Comparison of ENCODE assay signal across 1 cellular context in genomic region chr1:50860702-50861101, GRCh38.
TF ChIP-seq lines count a peak whose summit lies in the region.

No MANE protein-coding gene starts in this region.

TF ChIP-seq in K562, 482 proteins besides CTCF, POLR2A, EP300 and RAD21 (continued from another document):
- TF ChIP-seq, protein P1, sequence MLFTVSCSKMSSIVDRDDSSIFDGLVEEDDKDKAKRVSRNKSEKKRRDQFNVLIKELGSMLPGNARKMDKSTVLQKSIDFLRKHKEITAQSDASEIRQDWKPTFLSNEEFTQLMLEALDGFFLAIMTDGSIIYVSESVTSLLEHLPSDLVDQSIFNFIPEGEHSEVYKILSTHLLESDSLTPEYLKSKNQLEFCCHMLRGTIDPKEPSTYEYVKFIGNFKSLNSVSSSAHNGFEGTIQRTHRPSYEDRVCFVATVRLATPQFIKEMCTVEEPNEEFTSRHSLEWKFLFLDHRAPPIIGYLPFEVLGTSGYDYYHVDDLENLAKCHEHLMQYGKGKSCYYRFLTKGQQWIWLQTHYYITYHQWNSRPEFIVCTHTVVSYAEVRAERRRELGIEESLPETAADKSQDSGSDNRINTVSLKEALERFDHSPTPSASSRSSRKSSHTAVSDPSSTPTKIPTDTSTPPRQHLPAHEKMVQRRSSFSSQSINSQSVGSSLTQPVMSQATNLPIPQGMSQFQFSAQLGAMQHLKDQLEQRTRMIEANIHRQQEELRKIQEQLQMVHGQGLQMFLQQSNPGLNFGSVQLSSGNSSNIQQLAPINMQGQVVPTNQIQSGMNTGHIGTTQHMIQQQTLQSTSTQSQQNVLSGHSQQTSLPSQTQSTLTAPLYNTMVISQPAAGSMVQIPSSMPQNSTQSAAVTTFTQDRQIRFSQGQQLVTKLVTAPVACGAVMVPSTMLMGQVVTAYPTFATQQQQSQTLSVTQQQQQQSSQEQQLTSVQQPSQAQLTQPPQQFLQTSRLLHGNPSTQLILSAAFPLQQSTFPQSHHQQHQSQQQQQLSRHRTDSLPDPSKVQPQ (CRISPR knock-in tag; IDR thresholded peaks at IDR 0.05; ENCODE audit: borderline replicate concordance), result no peak
- TF ChIP-seq THRB (CRISPR knock-in tag; conservative IDR thresholded peaks at IDR 0.05) (no peak), PHTF2 (CRISPR knock-in tag; IDR thresholded peaks at IDR 0.05) (no peak), CXXC5 (CRISPR knock-in tag; IDR thresholded peaks at IDR 0.05) (no peak), ZNF24 (IDR thresholded peaks at IDR 0.05) (no peak), ZNF224 (CRISPR knock-in tag; IDR thresholded peaks at IDR 0.05) (no peak), TAL1 (IDR thresholded peaks at IDR 0.05) (no peak), MED1 (CRISPR knock-in tag; IDR thresholded peaks at IDR 0.05; ENCODE audit: borderline replicate concordance) (no peak), FOXA3 (CRISPR knock-in tag; conservative IDR thresholded peaks at IDR 0.05 in 1 of 2, IDR thresholded peaks at IDR 0.05 in 1 of 2) (no peak), CEBPG (CRISPR knock-in tag; IDR thresholded peaks at IDR 0.05) (no peak), CEBPG (tag; conservative IDR thresholded peaks at IDR 0.05 in 1 of 2, IDR thresholded peaks at IDR 0.05 in 1 of 2) (no peak), ZNF146 (CRISPR knock-in tag; IDR thresholded peaks at IDR 0.05; ENCODE audit: unreplicated experiment) (peak; percentile 92), EZH2 (IDR thresholded peaks at IDR 0.05; ENCODE audit: borderline replicate concordance, low read depth, low read length) (no peak), STAT5B (CRISPR knock-in tag; IDR thresholded peaks at IDR 0.05) (no peak), SIN3B (IDR thresholded peaks at IDR 0.05; ENCODE audit: low read depth) (no peak), RBM39 (optimal IDR thresholded peaks at IDR 0.05; ENCODE audit: low read depth, low read length) (no peak), RBM25 (IDR thresholded peaks at IDR 0.05; ENCODE audit: low read depth, low read length, severe bottlenecking) (peak; percentile 50)
- TF ChIP-seq, protein P2, sequence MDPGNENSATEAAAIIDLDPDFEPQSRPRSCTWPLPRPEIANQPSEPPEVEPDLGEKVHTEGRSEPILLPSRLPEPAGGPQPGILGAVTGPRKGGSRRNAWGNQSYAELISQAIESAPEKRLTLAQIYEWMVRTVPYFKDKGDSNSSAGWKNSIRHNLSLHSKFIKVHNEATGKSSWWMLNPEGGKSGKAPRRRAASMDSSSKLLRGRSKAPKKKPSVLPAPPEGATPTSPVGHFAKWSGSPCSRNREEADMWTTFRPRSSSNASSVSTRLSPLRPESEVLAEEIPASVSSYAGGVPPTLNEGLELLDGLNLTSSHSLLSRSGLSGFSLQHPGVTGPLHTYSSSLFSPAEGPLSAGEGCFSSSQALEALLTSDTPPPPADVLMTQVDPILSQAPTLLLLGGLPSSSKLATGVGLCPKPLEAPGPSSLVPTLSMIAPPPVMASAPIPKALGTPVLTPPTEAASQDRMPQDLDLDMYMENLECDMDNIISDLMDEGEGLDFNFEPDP (CRISPR knock-in tag; IDR thresholded peaks at IDR 0.05), result no peak
- TF ChIP-seq, protein P3, sequence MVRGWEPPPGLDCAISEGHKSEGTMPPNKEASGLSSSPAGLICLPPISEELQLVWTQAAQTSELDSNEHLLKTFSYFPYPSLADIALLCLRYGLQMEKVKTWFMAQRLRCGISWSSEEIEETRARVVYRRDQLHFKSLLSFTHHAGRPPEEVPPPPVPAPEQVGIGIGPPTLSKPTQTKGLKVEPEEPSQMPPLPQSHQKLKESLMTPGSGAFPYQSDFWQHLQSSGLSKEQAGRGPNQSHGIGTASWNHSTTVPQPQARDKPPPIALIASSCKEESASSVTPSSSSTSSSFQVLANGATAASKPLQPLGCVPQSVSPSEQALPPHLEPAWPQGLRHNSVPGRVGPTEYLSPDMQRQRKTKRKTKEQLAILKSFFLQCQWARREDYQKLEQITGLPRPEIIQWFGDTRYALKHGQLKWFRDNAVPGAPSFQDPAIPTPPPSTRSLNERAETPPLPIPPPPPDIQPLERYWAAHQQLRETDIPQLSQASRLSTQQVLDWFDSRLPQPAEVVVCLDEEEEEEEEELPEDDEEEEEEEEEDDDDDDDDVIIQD (CRISPR knock-in tag; IDR thresholded peaks at IDR 0.05), result no peak
- TF ChIP-seq, protein P4, sequence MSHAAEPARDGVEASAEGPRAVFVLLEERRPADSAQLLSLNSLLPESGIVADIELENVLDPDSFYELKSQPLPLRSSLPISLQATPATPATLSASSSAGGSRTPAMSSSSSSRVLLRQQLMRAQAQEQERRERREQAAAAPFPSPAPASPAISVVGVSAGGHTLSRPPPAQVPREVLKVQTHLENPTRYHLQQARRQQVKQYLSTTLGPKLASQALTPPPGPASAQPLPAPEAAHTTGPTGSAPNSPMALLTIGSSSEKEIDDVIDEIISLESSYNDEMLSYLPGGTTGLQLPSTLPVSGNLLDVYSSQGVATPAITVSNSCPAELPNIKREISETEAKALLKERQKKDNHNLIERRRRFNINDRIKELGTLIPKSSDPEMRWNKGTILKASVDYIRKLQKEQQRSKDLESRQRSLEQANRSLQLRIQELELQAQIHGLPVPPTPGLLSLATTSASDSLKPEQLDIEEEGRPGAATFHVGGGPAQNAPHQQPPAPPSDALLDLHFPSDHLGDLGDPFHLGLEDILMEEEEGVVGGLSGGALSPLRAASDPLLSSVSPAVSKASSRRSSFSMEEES (CRISPR knock-in tag; IDR thresholded peaks at IDR 0.05), result no peak
